ENCODE assay signal across 31 cellular contexts in genomic region chr7:93051660-93052059, GRCh38.
"Had no signal": no experiment of that assay in that cellular context is flagged by ENCODE, and none has a peak within 500 bp of the region (broad histone marks: within the 10 kb centered on the region; RNA-seq: fewer than 3 reads in every experiment).

No MANE protein-coding gene starts in this region.

- H3K79me2 ChIP-seq: hepatocyte had no signal

- H3K36me3 Mint-ChIP-seq: activated naive CD4-positive, alpha-beta T cell treated with anti-CD3 and anti-CD28 coated beads, Interleukin-2, amount 10 ng/mL, durations not matched to agents 7 days and 5 days; activated naive CD4-positive, alpha-beta T cell treated with anti-CD3 and anti-CD28 coated beads, Interleukin-2, amount 50 U/mL, for 72 hours; activated naive CD8-positive, alpha-beta T cell treated with anti-CD3 and anti-CD28 coated beads, Interleukin-2, amount 10 ng/mL, durations not matched to agents 7 days and 5 days; brain; WTC11 had no signal

- H3K4me1 ChIP-seq: ascending aorta, breast epithelium, colonic mucosa, esophagus squamous epithelium, gastroesophageal sphincter had no signal

- H3K4me3 Mint-ChIP-seq: activated CD4-positive, alpha-beta memory T cell treated with anti-CD3 and anti-CD28 coated beads, Interleukin-2, amount 10 ng/mL, durations not matched to agents 7 days and 5 days; activated CD4-positive, alpha-beta T cell treated with anti-CD3 and anti-CD28 coated beads, Interleukin-2, amount 10 ng/mL, durations not matched to agents 7 days and 5 days; activated naive CD4-positive, alpha-beta T cell treated with anti-CD3 and anti-CD28 coated beads, Interleukin-2, amount 10 ng/mL, durations not matched to agents 7 days and 5 days; activated naive CD8-positive, alpha-beta T cell treated with anti-CD3 and anti-CD28 coated beads, Interleukin-2, amount 10 ng/mL, durations not matched to agents 7 days and 5 days; activated T-cell treated with anti-CD3 and anti-CD28 coated beads, Interleukin-2, amount 50 U/mL, for 24 hours; activated T-cell treated with anti-CD3 and anti-CD28 coated beads, Interleukin-2, amount 50 U/mL, for 72 hours; brain; WTC11 had no signal

- H3K36me3 ChIP-seq: ascending aorta, breast epithelium, cardiac muscle cell, colonic mucosa, esophagus squamous epithelium, gastroesophageal sphincter, heart right ventricle had no signal

- H3K9me3 ChIP-seq: ascending aorta, breast epithelium, colonic mucosa, esophagus squamous epithelium, gastroesophageal sphincter, heart right ventricle had no signal

- ATAC-seq: activated naive CD4-positive, alpha-beta T cell treated with anti-CD3 and anti-CD28 coated beads, Interleukin-2, amount 50 U/mL, for 72 hours; activated T-cell treated with anti-CD3 and anti-CD28 coated beads, Interleukin-2, amount 50 U/mL, for 72 hours; gastroesophageal sphincter; heart right ventricle; WTC11 had no signal

- H3K9me3 Mint-ChIP-seq: activated CD4-positive, alpha-beta memory T cell treated with anti-CD3 and anti-CD28 coated beads, Interleukin-2, amount 10 ng/mL, durations not matched to agents 7 days and 5 days; activated CD4-positive, alpha-beta T cell treated with anti-CD3 and anti-CD28 coated beads, Interleukin-2, amount 10 ng/mL, durations not matched to agents 7 days and 5 days; activated naive CD4-positive, alpha-beta T cell treated with anti-CD3 and anti-CD28 coated beads, Interleukin-2, amount 10 ng/mL, durations not matched to agents 7 days and 5 days; activated naive CD4-positive, alpha-beta T cell treated with anti-CD3 and anti-CD28 coated beads, Interleukin-2, amount 50 U/mL, for 72 hours; activated naive CD8-positive, alpha-beta T cell treated with anti-CD3 and anti-CD28 coated beads, Interleukin-2, amount 10 ng/mL, durations not matched to agents 7 days and 5 days; activated T-cell treated with anti-CD3 and anti-CD28 coated beads, Interleukin-2, amount 50 U/mL, for 24 hours; activated T-cell treated with anti-CD3 and anti-CD28 coated beads, Interleukin-2, amount 50 U/mL, for 72 hours; brain; WTC11 had no signal

- H3K27me3 Mint-ChIP-seq: activated CD4-positive, alpha-beta memory T cell treated with anti-CD3 and anti-CD28 coated beads, Interleukin-2, amount 10 ng/mL, durations not matched to agents 7 days and 5 days; activated CD4-positive, alpha-beta T cell treated with anti-CD3 and anti-CD28 coated beads, Interleukin-2, amount 10 ng/mL, durations not matched to agents 7 days and 5 days; activated naive CD4-positive, alpha-beta T cell treated with anti-CD3 and anti-CD28 coated beads, Interleukin-2, amount 10 ng/mL, durations not matched to agents 7 days and 5 days; brain had no signal

- H3K27me3 ChIP-seq: ascending aorta, breast epithelium, cardiac muscle cell, colonic mucosa, esophagus squamous epithelium, gastroesophageal sphincter, hepatocyte had no signal

- DNase-seq: activated CD4-positive, alpha-beta memory T cell treated with anti-CD3 and anti-CD28 coated beads, Interleukin-2, amount 10 ng/mL, durations not matched to agents 7 days and 5 days; activated CD4-positive, alpha-beta T cell treated with anti-CD3 and anti-CD28 coated beads for 1 hour; activated CD4-positive, alpha-beta T cell treated with anti-CD3 and anti-CD28 coated beads for 4 hours; activated CD4-positive, alpha-beta T cell treated with anti-CD3 and anti-CD28 coated beads, Interleukin-2, amount 10 ng/mL, durations not matched to agents 7 days and 5 days; activated CD4-positive, alpha-beta T cell treated with anti-CD3 and anti-CD28 coated beads, Interleukin-2, amount 50 U/mL, for 4 hours; activated CD8-positive, alpha-beta memory T cell treated with anti-CD3 and anti-CD28 coated beads, Interleukin-2, amount 50 U/mL, for 48 hours; activated gamma-delta T cell; activated naive CD4-positive, alpha-beta T cell; activated naive CD4-positive, alpha-beta T cell treated with anti-CD3 and anti-CD28 coated beads, Interleukin-2, amount 10 ng/mL, durations not matched to agents 7 days and 5 days; activated naive CD8-positive, alpha-beta T cell treated with anti-CD3 and anti-CD28 coated beads, Interleukin-2, amount 10 ng/mL, durations not matched to agents 7 days and 5 days; activated T-cell treated with anti-CD3 and anti-CD28 coated beads for 4 hours; activated T-cell treated with anti-CD3 and anti-CD28 coated beads, Interleukin-2, amount 50 U/mL, for 24 hours; activated T-cell treated with anti-CD3 and anti-CD28 coated beads, Interleukin-2, amount 50 U/mL, for 72 hours; central memory CD4-positive, alpha-beta T cell; cerebellar nuclear complex; colonic mucosa; effector CD8-positive, alpha-beta T cell; esophagus squamous epithelium; foreskin melanocyte; heart right ventricle had no signal

- H3K27ac Mint-ChIP-seq: activated CD4-positive, alpha-beta memory T cell treated with anti-CD3 and anti-CD28 coated beads, Interleukin-2, amount 10 ng/mL, durations not matched to agents 7 days and 5 days; activated CD4-positive, alpha-beta T cell treated with anti-CD3 and anti-CD28 coated beads, Interleukin-2, amount 10 ng/mL, durations not matched to agents 7 days and 5 days; activated naive CD4-positive, alpha-beta T cell treated with anti-CD3 and anti-CD28 coated beads, Interleukin-2, amount 10 ng/mL, durations not matched to agents 7 days and 5 days; activated naive CD4-positive, alpha-beta T cell treated with anti-CD3 and anti-CD28 coated beads, Interleukin-2, amount 50 U/mL, for 72 hours; activated naive CD8-positive, alpha-beta T cell treated with anti-CD3 and anti-CD28 coated beads, Interleukin-2, amount 10 ng/mL, durations not matched to agents 7 days and 5 days; activated T-cell treated with anti-CD3 and anti-CD28 coated beads, Interleukin-2, amount 50 U/mL, for 24 hours; activated T-cell treated with anti-CD3 and anti-CD28 coated beads, Interleukin-2, amount 50 U/mL, for 72 hours; brain; WTC11 had no signal

- H2AFZ ChIP-seq: hepatocyte had no signal

- H3K27ac ChIP-seq: ascending aorta, breast epithelium, cardiac muscle cell, colonic mucosa, epithelial cell of prostate, esophagus squamous epithelium, gastroesophageal sphincter, heart right ventricle, hepatocyte had no signal

- H3K4me3 ChIP-seq: ascending aorta, breast epithelium, cardiac muscle cell, colonic mucosa, esophagus squamous epithelium, gastroesophageal sphincter, heart right ventricle, hepatocyte had no signal

- FAIRE-seq: endometrium, endothelial cell of umbilical vein had no signal

- H3K4me2 ChIP-seq: hepatocyte had no signal
